20 cellular contexts compared by ENCODE assay signal in the genomic region with DNA sequence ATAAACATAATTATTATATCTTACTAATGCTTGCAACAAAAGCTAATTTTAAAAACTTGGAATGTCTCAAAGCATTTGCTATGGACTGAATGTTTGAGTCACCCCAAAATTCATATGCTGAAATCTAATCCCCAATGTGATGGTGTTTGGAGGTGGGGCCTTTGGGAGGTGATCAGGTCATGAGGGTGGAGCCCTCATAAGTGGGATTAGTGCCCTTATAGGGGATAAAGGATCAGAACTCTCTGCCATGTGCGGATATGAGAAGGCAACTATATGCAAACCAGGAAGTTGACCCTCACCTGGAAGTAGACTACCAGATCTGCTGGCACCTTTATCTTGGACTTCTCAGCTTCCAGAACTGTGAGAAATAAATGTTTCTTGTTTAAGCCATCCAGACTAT.
DNase-seq lines count a peak whose midpoint lies in the region; ATAC-seq and TF ChIP-seq lines count a peak whose summit lies in the region.
"Had no signal": no experiment of that assay in that cellular context is flagged by ENCODE, and none has a peak within 500 bp of the region (broad histone marks: within the 10 kb centered on the region; RNA-seq: fewer than 3 reads in every experiment).

No MANE protein-coding gene starts in this region.

- H3K9me3 Mint-ChIP-seq in activated CD8-positive, alpha-beta T cell treated with anti-CD3 and anti-CD28 coated beads, Interleukin-2, amount 10 ng/mL, durations not matched to agents 7 days and 5 days (ENCODE audit: insufficient read depth), result no peaks in the 10 kb centered on the region
- no peaks in the 10 kb centered on the region for H3K9me3 Mint-ChIP-seq in activated CD8-positive, alpha-beta T cell treated with anti-CD3 and anti-CD28 coated beads for 36 hours
- no peaks in the 10 kb centered on the region for H3K9me3 Mint-ChIP-seq in CD8-positive, alpha-beta T cell
- peaks cover 8% of the 10 kb centered on the region for H3K9me3 Mint-ChIP-seq in activated T-helper 2 cell treated with anti-CD3 and anti-CD28 coated beads, Interferon-gamma antibody, Interleukin-2, Interleukin-4, amounts not matched to agents 10 μg/mL and 5 μg/mL and 100 μg/mL, durations not matched to agents 14 hours and 24 hours and 36 hours
- H3K9me3 Mint-ChIP-seq in endodermal cell, result peaks cover 9% of the 10 kb centered on the region

- no peak overlapping the region for H3K27ac ChIP-seq in CD8-positive, alpha-beta T cell (ENCODE audit: low read depth, low read length)
- H3K27ac ChIP-seq in endodermal cell (ENCODE audit: low read depth, low read length), result no peak overlapping the region
- H3K27ac ChIP-seq: BLaER1 had no signal

- DNase-seq in activated CD8-positive, alpha-beta T cell treated with anti-CD3 and anti-CD28 coated beads, Interleukin-2, amount 10 ng/mL, durations not matched to agents 7 days and 5 days, result peak; percentile 5
- DNase-seq in activated CD8-positive, alpha-beta T cell treated with anti-CD3 and anti-CD28 coated beads for 36 hours, result no peak
- no peak for DNase-seq in CD8-positive, alpha-beta T cell
- peak; percentile 2 for DNase-seq in activated T-helper 2 cell treated with anti-CD3 and anti-CD28 coated beads, Interferon-gamma antibody, Interleukin-2, Interleukin-4, amounts not matched to agents 10 μg/mL and 5 μg/mL and 100 μg/mL, durations not matched to agents 14 hours and 24 hours and 36 hours (ENCODE audit: low spot score)
- DNase-seq in endodermal cell, result no peak
- no peak for DNase-seq in SKM-1 (lab: John Stamatoyannopoulos, UW; ENCODE audit: unreplicated experiment)
- DNase-seq in NCI-H2171 (lab: John Stamatoyannopoulos, UW), result no peak
- DNase-seq: 8988T; ACHN; BE2C; C1 segment of cervical spinal cord; Caco-2; Calu3; CD4-positive, alpha-beta memory T cell; CD4-positive, CD25-positive, alpha-beta regulatory T cell; DMS79 treated with DMSO at 0.1 percent for 48 hours; GF-D8 had no signal

- H3K4me1 ChIP-seq in CD8-positive, alpha-beta T cell (ENCODE audit: insufficient read depth, low read length), result no peaks in the 10 kb centered on the region
- no peaks in the 10 kb centered on the region for H3K4me1 ChIP-seq in endodermal cell (ENCODE audit: control insufficient read depth, insufficient read depth, low read length)

- POLR2A ChIA-PET in activated CD8-positive, alpha-beta T cell treated with anti-CD3 and anti-CD28 coated beads, Interleukin-2, amount 10 ng/mL, durations not matched to agents 7 days and 5 days (lab: Charles Lee), result interaction anchor here (0.6 kb wide), 1 partner anchor 1907 kb away, joined by 3 read pairs; no protein-coding TSS in a partner anchor
- POLR2A ChIA-PET in activated CD8-positive, alpha-beta T cell treated with anti-CD3 and anti-CD28 coated beads for 36 hours (lab: Charles Lee), result no interaction called here
- POLR2A ChIA-PET in CD8-positive, alpha-beta T cell (lab: Charles Lee), result no interaction called here

- no peaks in the 10 kb centered on the region for H3K36me3 ChIP-seq in CD8-positive, alpha-beta T cell (ENCODE audit: insufficient read depth, low read length)
- H3K36me3 ChIP-seq in endodermal cell (ENCODE audit: control insufficient read depth, insufficient read depth, low read length), result no peaks in the 10 kb centered on the region
- H3K36me3 ChIP-seq: BE2C had no signal

- H3K9ac ChIP-seq in endodermal cell (ENCODE audit: extremely low read depth, low read length, poor library complexity, severe bottlenecking), result no peak overlapping the region
- H3K9ac ChIP-seq: BLaER1 had no signal

- CTCF ChIA-PET in activated CD8-positive, alpha-beta T cell treated with anti-CD3 and anti-CD28 coated beads, Interleukin-2, amount 10 ng/mL, durations not matched to agents 7 days and 5 days (lab: Charles Lee), result interaction anchor here (1.2 to 2.2 kb wide), 4 partner anchors 10 to 113 kb away, joined by 3 to 9 read pairs (median 6); no protein-coding TSS in a partner anchor
- CTCF ChIA-PET in activated CD8-positive, alpha-beta T cell treated with anti-CD3 and anti-CD28 coated beads for 36 hours (lab: Charles Lee), result interaction anchor here (1.2 kb wide), 1 partner anchor 341 kb away, joined by 5 read pairs; no protein-coding TSS in a partner anchor
- CTCF ChIA-PET in CD8-positive, alpha-beta T cell (lab: Charles Lee), result no interaction called here

- no peaks in the 10 kb centered on the region for H3K9me3 ChIP-seq in CD8-positive, alpha-beta T cell (ENCODE audit: low read length)
- H3K9me3 ChIP-seq in endodermal cell (ENCODE audit: control insufficient read depth, low read length), result peaks cover 8% of the 10 kb centered on the region
- H3K9me3 ChIP-seq: BE2C, Caco-2 had no signal

- no peaks in the 10 kb centered on the region for H3K36me3 Mint-ChIP-seq in activated CD8-positive, alpha-beta T cell treated with anti-CD3 and anti-CD28 coated beads, Interleukin-2, amount 10 ng/mL, durations not matched to agents 7 days and 5 days (ENCODE audit: low read depth)
- no peaks in the 10 kb centered on the region for H3K36me3 Mint-ChIP-seq in activated CD8-positive, alpha-beta T cell treated with anti-CD3 and anti-CD28 coated beads for 36 hours (ENCODE audit: low read depth)
- no peaks in the 10 kb centered on the region for H3K36me3 Mint-ChIP-seq in CD8-positive, alpha-beta T cell
- peaks cover 2% of the 10 kb centered on the region for H3K36me3 Mint-ChIP-seq in activated T-helper 2 cell treated with anti-CD3 and anti-CD28 coated beads, Interferon-gamma antibody, Interleukin-2, Interleukin-4, amounts not matched to agents 10 μg/mL and 5 μg/mL and 100 μg/mL, durations not matched to agents 14 hours and 24 hours and 36 hours (ENCODE audit: low read depth)
- H3K36me3 Mint-ChIP-seq in endodermal cell (ENCODE audit: low read depth), result no peaks in the 10 kb centered on the region
- H3K36me3 Mint-ChIP-seq: CD14-positive monocyte; CD4-positive, alpha-beta memory T cell; CD4-positive, CD25-positive, alpha-beta regulatory T cell had no signal

- no peak overlapping the region for H3K4me3 ChIP-seq in CD8-positive, alpha-beta T cell (ENCODE audit: low read depth, low read length)
- H3K4me3 ChIP-seq in endodermal cell (ENCODE audit: low read length), result peak overlapping the region; percentile 38
- H3K4me3 ChIP-seq: BLaER1 had no signal

- H3K4me1 Mint-ChIP-seq in activated CD8-positive, alpha-beta T cell treated with anti-CD3 and anti-CD28 coated beads, Interleukin-2, amount 10 ng/mL, durations not matched to agents 7 days and 5 days (ENCODE audit: low read depth), result peaks cover 10% of the 10 kb centered on the region
- peaks cover 10% of the 10 kb centered on the region for H3K4me1 Mint-ChIP-seq in activated CD8-positive, alpha-beta T cell treated with anti-CD3 and anti-CD28 coated beads for 36 hours (ENCODE audit: low read depth)
- peaks cover 10% of the 10 kb centered on the region for H3K4me1 Mint-ChIP-seq in CD8-positive, alpha-beta T cell (ENCODE audit: low read depth)
- H3K4me1 Mint-ChIP-seq in activated T-helper 2 cell treated with anti-CD3 and anti-CD28 coated beads, Interferon-gamma antibody, Interleukin-2, Interleukin-4, amounts not matched to agents 10 μg/mL and 5 μg/mL and 100 μg/mL, durations not matched to agents 14 hours and 24 hours and 36 hours (ENCODE audit: low read depth), result peaks cover 12% of the 10 kb centered on the region
- H3K4me1 Mint-ChIP-seq in endodermal cell, result peaks cover 6% of the 10 kb centered on the region

- no peak overlapping the region for H3K4me3 Mint-ChIP-seq in activated CD8-positive, alpha-beta T cell treated with anti-CD3 and anti-CD28 coated beads, Interleukin-2, amount 10 ng/mL, durations not matched to agents 7 days and 5 days
- no peak overlapping the region for H3K4me3 Mint-ChIP-seq in activated CD8-positive, alpha-beta T cell treated with anti-CD3 and anti-CD28 coated beads for 36 hours
- H3K4me3 Mint-ChIP-seq in CD8-positive, alpha-beta T cell, result no peak overlapping the region
- no peak overlapping the region for H3K4me3 Mint-ChIP-seq in activated T-helper 2 cell treated with anti-CD3 and anti-CD28 coated beads, Interferon-gamma antibody, Interleukin-2, Interleukin-4, amounts not matched to agents 10 μg/mL and 5 μg/mL and 100 μg/mL, durations not matched to agents 14 hours and 24 hours and 36 hours (ENCODE audit: low read depth)
- H3K4me3 Mint-ChIP-seq in endodermal cell, result no peak overlapping the region
- H3K4me3 Mint-ChIP-seq: CD14-positive monocyte had no signal

- no peaks in the 10 kb centered on the region for H3K27me3 Mint-ChIP-seq in activated CD8-positive, alpha-beta T cell treated with anti-CD3 and anti-CD28 coated beads, Interleukin-2, amount 10 ng/mL, durations not matched to agents 7 days and 5 days (ENCODE audit: low read depth)
- H3K27me3 Mint-ChIP-seq in activated CD8-positive, alpha-beta T cell treated with anti-CD3 and anti-CD28 coated beads for 36 hours, result no peaks in the 10 kb centered on the region
- no peaks in the 10 kb centered on the region for H3K27me3 Mint-ChIP-seq in CD8-positive, alpha-beta T cell (ENCODE audit: low read depth)
- no peaks in the 10 kb centered on the region for H3K27me3 Mint-ChIP-seq in activated T-helper 2 cell treated with anti-CD3 and anti-CD28 coated beads, Interferon-gamma antibody, Interleukin-2, Interleukin-4, amounts not matched to agents 10 μg/mL and 5 μg/mL and 100 μg/mL, durations not matched to agents 14 hours and 24 hours and 36 hours (ENCODE audit: low read depth)
- no peaks in the 10 kb centered on the region for H3K27me3 Mint-ChIP-seq in endodermal cell (ENCODE audit: insufficient read depth)
- H3K27me3 Mint-ChIP-seq: CD4-positive, alpha-beta memory T cell had no signal

- no peak for ATAC-seq in activated CD8-positive, alpha-beta T cell treated with anti-CD3 and anti-CD28 coated beads, Interleukin-2, amount 10 ng/mL, durations not matched to agents 7 days and 5 days
- no peak for ATAC-seq in activated CD8-positive, alpha-beta T cell treated with anti-CD3 and anti-CD28 coated beads for 36 hours
- no peak for ATAC-seq in CD8-positive, alpha-beta T cell
- no peak for ATAC-seq in HG02642 (IDR thresholded peaks at IDR 0.05; ENCODE audit: poor library complexity, unreplicated experiment)

- 97 to 100% methylated on average over 1 of the region's 1 CpG for WGBS in endodermal cell (ENCODE audit: insufficient coverage in 1 of 2, insufficient read length in 1 of 2), 2 experiments

- no peak overlapping the region for H3K27ac Mint-ChIP-seq in activated CD8-positive, alpha-beta T cell treated with anti-CD3 and anti-CD28 coated beads, Interleukin-2, amount 10 ng/mL, durations not matched to agents 7 days and 5 days
- no peak overlapping the region for H3K27ac Mint-ChIP-seq in activated CD8-positive, alpha-beta T cell treated with anti-CD3 and anti-CD28 coated beads for 36 hours
- peak overlapping the region; percentile 24 for H3K27ac Mint-ChIP-seq in CD8-positive, alpha-beta T cell
- no peak overlapping the region for H3K27ac Mint-ChIP-seq in activated T-helper 2 cell treated with anti-CD3 and anti-CD28 coated beads, Interferon-gamma antibody, Interleukin-2, Interleukin-4, amounts not matched to agents 10 μg/mL and 5 μg/mL and 100 μg/mL, durations not matched to agents 14 hours and 24 hours and 36 hours
- H3K27ac Mint-ChIP-seq in endodermal cell, result no peak overlapping the region
- H3K27ac Mint-ChIP-seq: CD14-positive monocyte had no signal

- H3K27me3 ChIP-seq in CD8-positive, alpha-beta T cell (ENCODE audit: insufficient read depth, low read length), result no peaks in the 10 kb centered on the region
- no peaks in the 10 kb centered on the region for H3K27me3 ChIP-seq in endodermal cell (ENCODE audit: control insufficient read depth, insufficient read depth, low read length, poor library complexity, severe bottlenecking)
- H3K27me3 ChIP-seq: BE2C, BLaER1 had no signal

- intact Hi-C loops in activated CD8-positive, alpha-beta T cell treated with anti-CD3 and anti-CD28 coated beads for 36 hours (cut with micrococcal nuclease), result no loop called here
- intact Hi-C loops in CD8-positive, alpha-beta T cell (cut with DNase I, micrococcal nuclease), result no loop called here
- intact Hi-C loops in activated T-helper 2 cell treated with anti-CD3 and anti-CD28 coated beads, Interferon-gamma antibody, Interleukin-2, Interleukin-4, amounts not matched to agents 10 μg/mL and 5 μg/mL and 100 μg/mL, durations not matched to agents 14 hours and 24 hours and 36 hours (cut with micrococcal nuclease), result no loop called here

- no peak for TF ChIP-seq CTCF in activated CD8-positive, alpha-beta T cell treated with anti-CD3 and anti-CD28 coated beads for 36 hours (IDR thresholded peaks at IDR 0.05)
- TF ChIP-seq CTCF in CD8-positive, alpha-beta T cell (IDR thresholded peaks at IDR 0.05), result no peak
- TF ChIP-seq CTCF in endodermal cell (conservative IDR thresholded peaks at IDR 0.05), result no peak

Comparison
In these comparisons a context has a peak if more than half of its experiments do, and no peak if none do; other contexts are left out.
1. DNase-seq: peak in activated CD8-positive, alpha-beta T cell treated with anti-CD3 and anti-CD28 coated beads, Interleukin-2, amount 10 ng/mL, durations not matched to agents 7 days and 5 days (single experiment) and activated T-helper 2 cell treated with anti-CD3 and anti-CD28 coated beads, Interferon-gamma antibody, Interleukin-2, Interleukin-4, amounts not matched to agents 10 μg/mL and 5 μg/mL and 100 μg/mL, durations not matched to agents 14 hours and 24 hours and 36 hours (single experiment); none in activated CD8-positive, alpha-beta T cell treated with anti-CD3 and anti-CD28 coated beads for 36 hours (single experiment), CD8-positive, alpha-beta T cell (0 of 7), endodermal cell (single experiment), SKM-1 (single experiment) and NCI-H2171 (single experiment).